14 cellular contexts compared by ENCODE assay signal in the genomic region with DNA sequence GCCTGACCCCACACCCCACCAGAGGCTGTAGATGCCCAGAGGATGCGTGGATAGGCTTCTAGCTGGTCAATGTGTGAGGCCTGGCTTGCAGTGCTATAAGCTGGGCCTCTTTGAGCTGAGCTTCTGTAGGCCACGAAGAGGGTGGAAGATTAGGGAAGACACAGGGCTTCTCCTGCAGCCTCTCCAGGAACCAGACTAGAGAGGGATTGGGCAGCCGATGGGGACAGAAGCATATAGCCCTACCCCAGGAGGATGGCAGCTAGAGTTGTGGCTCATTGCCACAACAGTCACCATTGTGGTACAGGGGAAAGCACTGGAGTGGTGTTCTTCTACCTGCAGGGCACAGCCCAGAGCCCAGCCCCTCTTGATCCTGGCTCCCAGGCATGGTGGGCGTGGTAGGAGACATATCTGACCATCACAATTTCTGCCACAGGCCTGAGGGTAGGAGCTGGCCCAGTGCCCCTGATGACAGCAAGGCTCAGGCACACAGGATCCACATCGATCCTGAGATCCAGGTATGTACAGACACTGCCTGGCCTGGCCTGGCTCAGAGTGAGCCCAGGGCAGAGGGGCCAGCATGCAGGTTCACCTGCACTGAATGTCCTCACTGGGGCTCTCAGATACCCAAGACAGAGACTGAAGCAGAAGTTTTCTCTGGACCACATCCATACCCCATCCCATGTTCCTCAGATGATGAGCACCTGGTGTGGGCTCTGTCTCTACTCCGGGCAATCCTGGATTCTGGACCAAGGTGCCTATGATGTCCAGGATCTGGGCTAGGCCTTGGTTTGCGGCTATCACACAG. TPM values are rescaled to one million over a fixed set of nuclear protein-coding genes. Genes with fewer than 3 reads are reported as not detected.
A peak's percentile ranks its signal among the peaks of the same experiment; 100 is the strongest.
DNase-seq lines count a peak whose midpoint lies in the region; ATAC-seq, FAIRE-seq and TF ChIP-seq lines count a peak whose summit lies in the region.
"Had no signal": no experiment of that assay in that cellular context is flagged by ENCODE, and none has a peak within 500 bp of the region (broad histone marks: within the 10 kb centered on the region; RNA-seq: fewer than 3 reads in every experiment).

No MANE protein-coding gene starts in this region.

- no peak overlapping the region for H4K8ac ChIP-seq in mesendoderm (ENCODE audit: low read depth, low read length)

- H3K4me1 ChIP-seq in SJSA1 (replicated peaks) (peaks cover 94% of the 10 kb centered on the region), gastroesophageal sphincter (peaks cover 0 to 99% (median 60%) of the 10 kb centered on the region in 3 donors), pancreas (peaks cover 0 to 2% (median 0%) of the 10 kb centered on the region in 3 donors), mesendoderm (ENCODE audit: control insufficient read depth, low read depth, low read length) (no peaks in the 10 kb centered on the region)

- H4K5ac ChIP-seq in mesendoderm (ENCODE audit: low read length): no peak overlapping the region

- WGBS in gastroesophageal sphincter (ENCODE audit: low coverage in 1 of 2), 2 donors: 56% methylated on average over 3 of the region's 7 CpGs; no CpG with 5 or more reads in 1 of the 2 donors
- 81 to 84% methylated on average over 7 of the region's 7 CpGs for whole genome bisulfite sequencing in pancreas, 2 donors
- WGBS in mesendoderm (ENCODE audit: extremely low coverage, insufficient coverage, low lambda C conversion rate): no CpG with 5 or more reads among the region's 7 CpGs

- TF ChIP-seq CTCF in CD14-positive monocyte (IDR thresholded peaks at IDR 0.05): no peak
- TF ChIP-seq CTCF in gastroesophageal sphincter (IDR thresholded peaks at IDR 0.05): no peak
- no peak for TF ChIP-seq CTCF in pancreas (IDR thresholded peaks at IDR 0.05)

- H3K79me2 ChIP-seq in mesendoderm (ENCODE audit: control insufficient read depth, insufficient read depth, low read length): no peaks in the 10 kb centered on the region

- H3K9me3 ChIP-seq in SJSA1 (replicated peaks) (no peaks in the 10 kb centered on the region), gastroesophageal sphincter (no peaks in the 10 kb centered on the region), pancreas (no peaks in the 10 kb centered on the region)
- H3K9me3 ChIP-seq: MG63 had no signal

- no peak overlapping the region for H2BK5ac ChIP-seq in mesendoderm (ENCODE audit: low read length)

- peak overlapping the region in 1 of 7 donors; percentile 59 for H3K27ac Mint-ChIP-seq in CD14-positive monocyte
- H3K27ac Mint-ChIP-seq: activated naive CD8-positive, alpha-beta T cell treated with anti-CD3 and anti-CD28 coated beads, Interleukin-2, amount 10 ng/mL, durations not matched to agents 7 days and 5 days had no signal

- H3K9me3 Mint-ChIP-seq in CD14-positive monocyte: no peaks in the 10 kb centered on the region
- H3K9me3 Mint-ChIP-seq: activated naive CD8-positive, alpha-beta T cell treated with anti-CD3 and anti-CD28 coated beads, Interleukin-2, amount 10 ng/mL, durations not matched to agents 7 days and 5 days had no signal

- H3K4me3 ChIP-seq in SJSA1 (no peak overlapping the region), gastroesophageal sphincter (no peak overlapping the region), pancreas (no peak overlapping the region), mesendoderm (ENCODE audit: low read length) (no peak overlapping the region)
- H3K4me3 ChIP-seq: MG63 had no signal

- H3K79me1 ChIP-seq in mesendoderm (ENCODE audit: low read length): no peaks in the 10 kb centered on the region

- DNase-seq in CD14-positive monocyte (ENCODE audit: low spot score) (peak; percentile 33), SJSA1 (ENCODE audit: low read depth in 1 of 2, low spot score in 2 of 2) (peak in 1 of 2 experiments; percentile 47), pancreas (peak in 1 of 6 donors; percentile 22), mesendoderm (no peak), inferior parietal cortex (ENCODE audit: extremely low spot score) (no peak), SW 1271 (lab: John Stamatoyannopoulos, UW) (no peak)
- DNase-seq: activated CD4-positive, alpha-beta T cell treated with anti-CD3 and anti-CD28 coated beads for 48 hours; activated naive CD8-positive, alpha-beta T cell treated with anti-CD3 and anti-CD28 coated beads, Interleukin-2, amount 10 ng/mL, durations not matched to agents 7 days and 5 days; erythroblast; NCI-H524 treated with DMSO at 0.1 percent for 48 hours had no signal

- peaks cover 5 to 16% (median 6%) of the 10 kb centered on the region in 3 donors for H3K27me3 Mint-ChIP-seq in CD14-positive monocyte (ENCODE audit: low read depth in 3 of 3)
- H3K27me3 Mint-ChIP-seq: activated naive CD8-positive, alpha-beta T cell treated with anti-CD3 and anti-CD28 coated beads, Interleukin-2, amount 10 ng/mL, durations not matched to agents 7 days and 5 days had no signal

- H3K27ac ChIP-seq in SJSA1 (peak overlapping the region; percentile 83), gastroesophageal sphincter (peak overlapping the region; percentile 76 to 99 (median 98)), pancreas (peak overlapping the region; percentile 52 to 76 (median 64)), mesendoderm (ENCODE audit: low read depth, low read length) (no peak overlapping the region)

- no peak overlapping the region for H2BK120ac ChIP-seq in mesendoderm (ENCODE audit: low read depth, low read length)

- no peak overlapping the region for H3K4me2 ChIP-seq in mesendoderm (ENCODE audit: low read length)

- FAIRE-seq in pancreas (lab: Jason Lieb, UNC): no peak
- FAIRE-seq: small intestine had no signal

- H2BK15ac ChIP-seq in mesendoderm (replicated peaks; ENCODE audit: low read depth): no peak overlapping the region

- no peak overlapping the region for H2AK5ac ChIP-seq in mesendoderm (ENCODE audit: low read length)

- ATAC-seq in gastroesophageal sphincter: no peak
- ATAC-seq in pancreas: peak in 2 of 4 donors; percentile 9 to 17
- ATAC-seq in HG03039 (IDR thresholded peaks at IDR 0.05; ENCODE audit: unreplicated experiment): no peak

- no peak for TF ChIP-seq POLR2A in gastroesophageal sphincter (IDR thresholded peaks at IDR 0.05)

- intact Hi-C loops in CD14-positive monocyte (cut with micrococcal nuclease) (no loop called here), pancreas (cut with DNase I) (no loop called here)

- H3K4me1 Mint-ChIP-seq in CD14-positive monocyte: peaks cover 3% of the 10 kb centered on the region

- no peak overlapping the region for H3K4ac ChIP-seq in mesendoderm (ENCODE audit: low read depth, low read length)

- no peak overlapping the region for H3K4me3 Mint-ChIP-seq in CD14-positive monocyte
- H3K4me3 Mint-ChIP-seq: activated naive CD8-positive, alpha-beta T cell treated with anti-CD3 and anti-CD28 coated beads, Interleukin-2, amount 10 ng/mL, durations not matched to agents 7 days and 5 days had no signal

- no peak overlapping the region for H3K23ac ChIP-seq in mesendoderm (ENCODE audit: low read length)

- no peak overlapping the region for H3K9ac ChIP-seq in mesendoderm (ENCODE audit: low read length)

- H3K27me3 ChIP-seq in SJSA1 (replicated peaks) (no peaks in the 10 kb centered on the region), gastroesophageal sphincter (no peaks in the 10 kb centered on the region), pancreas (no peaks in the 10 kb centered on the region), mesendoderm (ENCODE audit: insufficient read depth, low read length, poor library complexity) (no peaks in the 10 kb centered on the region)
- H3K27me3 ChIP-seq: MG63 had no signal

- H3K18ac ChIP-seq in mesendoderm (ENCODE audit: low read length): no peak overlapping the region

- H3K36me3 ChIP-seq in SJSA1: peaks cover 89% of the 10 kb centered on the region
- peaks cover 0 to 71% of the 10 kb centered on the region in 2 donors for H3K36me3 ChIP-seq in gastroesophageal sphincter
- H3K36me3 ChIP-seq in pancreas: no peaks in the 10 kb centered on the region
- H3K36me3 ChIP-seq in mesendoderm (ENCODE audit: control insufficient read depth, insufficient read depth, low read length): no peaks in the 10 kb centered on the region

- H3K36me3 Mint-ChIP-seq in CD14-positive monocyte: no peaks in the 10 kb centered on the region
- H3K36me3 Mint-ChIP-seq: activated naive CD8-positive, alpha-beta T cell treated with anti-CD3 and anti-CD28 coated beads, Interleukin-2, amount 10 ng/mL, durations not matched to agents 7 days and 5 days had no signal

- no peak for TF ChIP-seq EP300 in gastroesophageal sphincter (IDR thresholded peaks at IDR 0.05)

- no peak overlapping the region for H3K56ac ChIP-seq in mesendoderm (ENCODE audit: low read length)

RNA-seq across cellular contexts. Expression of gene PDLIM4, which starts 8.7 kb away (rescaled TPM):
- polyA plus RNA-seq in CD14-positive monocyte: not detected
- total RNA-seq in SJSA1 (2014; rRNA removed; shearing (Covaris generic)): 52.2 and 94.1 TPM in 2 replicates
- total RNA-seq in gastroesophageal sphincter: 100 to 1,000 TPM in 1 of 4 donors, 10 to 100 TPM in 3; 75.0 to 200 (median 92.7) TPM
- total RNA-seq in pancreas: 1 to 10 TPM in 5 of 6 donors, under 1 TPM in 1; 0.83 to 6.6 (median 1.9) TPM
- polyA plus RNA-seq in pancreas: 10 to 100 TPM in 1 of 2 donors, 1 to 10 TPM in 1; 3.3 to 10.7 TPM
- 4.9 TPM for polyA plus RNA-seq in mesendoderm (2013, experiment 1 of 2)
- polyA plus RNA-seq in mesendoderm (2013, experiment 2 of 2): 5.2 TPM

RNA-seq across cellular contexts. Expression of gene SLC22A4, which starts 28.0 kb away (rescaled TPM):
- polyA plus RNA-seq in CD14-positive monocyte (10 to 100 TPM; 12.2 to 13.0 TPM), pancreas (under 1 TPM; 0.34 to 0.92 TPM)
- total RNA-seq in SJSA1 (2014; rRNA removed; shearing (Covaris generic)): 3.8 and 4.4 TPM in 2 replicates
- total RNA-seq in gastroesophageal sphincter (1 to 10 TPM in 1 of 4 donors, under 1 TPM in 3; 0.25 to 1.1 (median 0.61) TPM), pancreas (under 1 TPM; 0.08 to 0.61 (median 0.23) TPM)
- polyA plus RNA-seq in mesendoderm (2013, experiment 1 of 2): 0.15 TPM
- polyA plus RNA-seq in mesendoderm (2013, experiment 2 of 2): 0.25 TPM

RNA-seq across cellular contexts. Expression of gene P4HA2, which starts 38.6 kb away (rescaled TPM):
- polyA plus RNA-seq in CD14-positive monocyte: under 1 TPM; 0.45 to 0.99 TPM
- 222 and 261 TPM in 2 replicates for total RNA-seq in SJSA1 (2014; rRNA removed; shearing (Covaris generic))
- 10 to 100 TPM; 32.8 to 48.7 (median 37.6) TPM for total RNA-seq in gastroesophageal sphincter
- 10 to 100 TPM; 52.8 to 85.7 (median 64.3) TPM for total RNA-seq in pancreas
- polyA plus RNA-seq in pancreas: 10 to 100 TPM; 28.3 to 34.7 TPM
- polyA plus RNA-seq in mesendoderm (2013, experiment 1 of 2): 1.7 TPM
- 1.8 TPM for polyA plus RNA-seq in mesendoderm (2013, experiment 2 of 2)
